ENCODE assay signal across 6 cellular contexts in the genomic region with DNA sequence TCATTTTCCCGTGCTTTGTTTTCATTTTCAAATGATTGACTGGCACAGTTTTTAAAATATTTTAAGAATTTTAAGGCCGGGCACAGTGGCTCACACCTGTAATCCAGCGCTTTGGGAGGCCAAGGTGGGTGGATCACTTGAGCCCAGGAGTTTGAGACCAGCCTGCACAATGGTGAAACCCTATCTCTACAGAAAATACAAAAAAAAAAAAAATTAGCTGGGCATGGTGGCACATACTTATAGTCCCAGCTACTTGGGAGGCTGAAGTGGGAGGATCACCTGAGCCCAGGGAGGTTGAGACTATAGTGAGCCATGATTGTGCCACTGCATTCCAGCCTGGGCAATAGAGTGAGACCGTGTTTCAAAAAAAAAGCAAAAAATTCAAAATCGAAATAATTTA.
DNase-seq lines count a peak whose midpoint lies in the region; ATAC-seq, FAIRE-seq and TF ChIP-seq lines count a peak whose summit lies in the region.
"Not testable (repeated sequence)": the region's sequence is repeated elsewhere in the genome, so short reads cannot be mapped to it uniquely, and the experiment has no call there.

No MANE protein-coding gene starts in this region.

- POLR2A ChIA-PET in A549 (lab: Yijun Ruan, JAX) = not testable (repeated sequence)
- POLR2A ChIA-PET in OCI-LY7 (lab: Charles Lee) = interaction anchor here (0.6 to 1.0 kb wide), 6 partner anchors 9 to 242 kb away, joined by 3 to 4 read pairs (median 3); no protein-coding TSS in a partner anchor

- H3K79me2 ChIP-seq in OCI-LY1 (ENCODE audit: insufficient read depth, low read length); OCI-LY7 (ENCODE audit: insufficient read depth, low read depth, low read length); mesendoderm (ENCODE audit: control insufficient read depth, insufficient read depth, low read length): not testable (repeated sequence)

- not testable (repeated sequence) for H2BK5ac ChIP-seq in mesendoderm (ENCODE audit: low read length)

- H3K18ac ChIP-seq in mesendoderm (ENCODE audit: low read length) = peak overlapping the region; percentile 28

- H2BK15ac ChIP-seq in mesendoderm (replicated peaks; ENCODE audit: low read depth) = not testable (repeated sequence)

- CTCF ChIA-PET in A549 (lab: Yijun Ruan, JAX) = interaction anchor here (0.8 kb wide), 1 partner anchor 127 kb away, joined by 4 read pairs; no protein-coding TSS in a partner anchor
- CTCF ChIA-PET in OCI-LY7 (lab: Charles Lee; ENCODE audit: unreplicated experiment) = not testable (repeated sequence)

- peak overlapping the region; percentile 83; the same call in 1 of the 2 replicates for H2AFZ ChIP-seq in OCI-LY1 (ENCODE audit: low read length)
- 0 out of 2 replicates have a peak overlapping the region, but pooled peaks have one; percentile 56 for H2AFZ ChIP-seq in OCI-LY7 (ENCODE audit: low read length)

- H4K8ac ChIP-seq in mesendoderm (ENCODE audit: low read depth, low read length) = not testable (repeated sequence)

- H3K79me1 ChIP-seq in mesendoderm (ENCODE audit: low read length) = not testable (repeated sequence)

- not testable (repeated sequence) for TF ChIP-seq RAD21 in A549 (conservative IDR thresholded peaks at IDR 0.05 in 1 of 2, IDR thresholded peaks at IDR 0.05 in 1 of 2); Ishikawa (IDR thresholded peaks at IDR 0.05; ENCODE audit: low read depth)

- H3K36me3 ChIP-seq in OCI-LY1 (ENCODE audit: insufficient read depth, low read length); OCI-LY7 (ENCODE audit: insufficient read depth, low read length); mesendoderm (ENCODE audit: control insufficient read depth, insufficient read depth, low read length): not testable (repeated sequence)

- TF ChIP-seq EP300 in A549 (IDR thresholded peaks at IDR 0.05) = not testable (repeated sequence)
- peak; percentile 87 for TF ChIP-seq EP300 in Ishikawa (IDR thresholded peaks at IDR 0.05; ENCODE audit: borderline replicate concordance)

- peak overlapping the region; percentile 92 for H3K4me2 ChIP-seq in A549
- H3K4me2 ChIP-seq in OCI-LY1 (ENCODE audit: low read length); OCI-LY7 (ENCODE audit: low read length); mesendoderm (ENCODE audit: low read length): not testable (repeated sequence)

- H3K56ac ChIP-seq in mesendoderm (ENCODE audit: low read length) = not testable (repeated sequence)

- not testable (repeated sequence) for H2BK120ac ChIP-seq in mesendoderm (ENCODE audit: low read depth, low read length)

- peak overlapping the region; percentile 50 for H3K4me3 ChIP-seq in A549
- H3K4me3 ChIP-seq in OCI-LY1 (ENCODE audit: low read depth, low read length, poor library complexity, severe bottlenecking); OCI-LY7 (ENCODE audit: low read depth, low read length, poor library complexity, severe bottlenecking); dorsolateral prefrontal cortex; mesendoderm (ENCODE audit: low read length): not testable (repeated sequence)

- H3K9me3 ChIP-seq in A549; OCI-LY1 (ENCODE audit: low read length); OCI-LY7 (ENCODE audit: low read length): not testable (repeated sequence)

- not testable (repeated sequence) for H2AK5ac ChIP-seq in mesendoderm (ENCODE audit: low read length)

- H3K9me2 ChIP-seq in OCI-LY1 (ENCODE audit: low read depth, low read length); OCI-LY7 (ENCODE audit: insufficient read depth, low read length): not testable (repeated sequence)

- not testable (repeated sequence) for H4K20me1 ChIP-seq in OCI-LY1 (ENCODE audit: insufficient read depth, low read length); OCI-LY7 (ENCODE audit: insufficient read depth, low read length)

- intact Hi-C loops in OCI-LY7 (cut with micrococcal nuclease; ENCODE audit: unreplicated experiment); dorsolateral prefrontal cortex (cut with DNase I): not testable (repeated sequence)

- not testable (repeated sequence) for H3K23ac ChIP-seq in mesendoderm (ENCODE audit: low read length)

- not testable (repeated sequence) for BruUV-seq in OCI-LY7 (replicated peaks; lab: Mats Ljungman, UMichigan)

- H3K9ac ChIP-seq in OCI-LY1 (ENCODE audit: low read length); mesendoderm (ENCODE audit: low read length): not testable (repeated sequence)

- not testable (repeated sequence) for TF ChIP-seq CTCF in A549 (IDR thresholded peaks at IDR 0.05); OCI-LY1 (IDR thresholded peaks at IDR 0.05; ENCODE audit: low read length); OCI-LY7 (conservative IDR thresholded peaks at IDR 0.05; ENCODE audit: low read length); dorsolateral prefrontal cortex (IDR thresholded peaks at IDR 0.05 in 54 of 56, conservative IDR thresholded peaks at IDR 0.05 in 2 of 56; ENCODE audit: low read depth in 1 of 56, partially characterized antibody in 56 of 56)

- 34% methylated on average over 5 of the region's 5 CpGs for WGBS in A549 (ENCODE audit: missing lambda C conversion rate)
- no CpG with 5 or more reads among the region's 5 CpGs for WGBS in mesendoderm (ENCODE audit: extremely low coverage, insufficient coverage, low lambda C conversion rate)

- H3K27me3 ChIP-seq in OCI-LY1 (ENCODE audit: insufficient read depth, low read length); dorsolateral prefrontal cortex; mesendoderm (ENCODE audit: insufficient read depth, low read length, poor library complexity): not testable (repeated sequence)

- DNase-seq in A549 (ENCODE audit: low read depth in 1 of 2, low spot score in 1 of 2); OCI-LY7 (ENCODE audit: low spot score); dorsolateral prefrontal cortex; mesendoderm: not testable (repeated sequence)

- H4K5ac ChIP-seq in mesendoderm (ENCODE audit: low read length) = not testable (repeated sequence)

- FAIRE-seq in A549 (lab: Jason Lieb, UNC) = not testable (repeated sequence)

- not testable (repeated sequence) for ATAC-seq in A549

- H3K4me1 ChIP-seq in A549 (peaks cover 34% of the 10 kb centered on the region), OCI-LY1 (ENCODE audit: insufficient read depth, low read length, severe bottlenecking) (peaks cover 23% of the 10 kb centered on the region)
- H3K4me1 ChIP-seq in OCI-LY7 (ENCODE audit: insufficient read depth, low read length, poor library complexity, severe bottlenecking); mesendoderm (ENCODE audit: control insufficient read depth, low read depth, low read length): not testable (repeated sequence)

- not testable (repeated sequence) for H3K4ac ChIP-seq in mesendoderm (ENCODE audit: low read depth, low read length)

- not testable (repeated sequence) for TF ChIP-seq POLR2A in A549 (IDR thresholded peaks at IDR 0.05; ENCODE audit: low read length)

- H3K27ac ChIP-seq in A549 = peak overlapping the region; percentile 85 to 89
- not testable (repeated sequence) for H3K27ac ChIP-seq in OCI-LY1 (ENCODE audit: low read depth, low read length, poor library complexity, severe bottlenecking); OCI-LY7 (ENCODE audit: low read depth, low read length, poor library complexity, severe bottlenecking); mesendoderm (ENCODE audit: low read depth, low read length)
- peak overlapping the region in 51 of 59 donors; percentile 7 to 99 (median 93) for H3K27ac ChIP-seq in dorsolateral prefrontal cortex

- H3F3A ChIP-seq in OCI-LY1 (ENCODE audit: insufficient read depth, low read length) = not testable (repeated sequence)

TF ChIP-seq in Ishikawa, 13 proteins besides CTCF, POLR2A, EP300 and RAD21:
- TF ChIP-seq TEAD4 (IDR thresholded peaks at IDR 0.05) (peak; percentile 82), FOXM1 (IDR thresholded peaks at IDR 0.05; ENCODE audit: borderline replicate concordance, low read depth) (peak; percentile 74), TCF12 (IDR thresholded peaks at IDR 0.05; ENCODE audit: low read depth) (peak; percentile 82), MAX (IDR thresholded peaks at IDR 0.05) (0 out of 2 replicates have a peak, but pooled peaks have one; percentile 25), YY1 (IDR thresholded peaks at IDR 0.05; ENCODE audit: low read depth) (0 out of 2 replicates have a peak, but pooled peaks have one; percentile 22)
